12 cellular contexts compared by ENCODE assay signal in the genomic region with DNA sequence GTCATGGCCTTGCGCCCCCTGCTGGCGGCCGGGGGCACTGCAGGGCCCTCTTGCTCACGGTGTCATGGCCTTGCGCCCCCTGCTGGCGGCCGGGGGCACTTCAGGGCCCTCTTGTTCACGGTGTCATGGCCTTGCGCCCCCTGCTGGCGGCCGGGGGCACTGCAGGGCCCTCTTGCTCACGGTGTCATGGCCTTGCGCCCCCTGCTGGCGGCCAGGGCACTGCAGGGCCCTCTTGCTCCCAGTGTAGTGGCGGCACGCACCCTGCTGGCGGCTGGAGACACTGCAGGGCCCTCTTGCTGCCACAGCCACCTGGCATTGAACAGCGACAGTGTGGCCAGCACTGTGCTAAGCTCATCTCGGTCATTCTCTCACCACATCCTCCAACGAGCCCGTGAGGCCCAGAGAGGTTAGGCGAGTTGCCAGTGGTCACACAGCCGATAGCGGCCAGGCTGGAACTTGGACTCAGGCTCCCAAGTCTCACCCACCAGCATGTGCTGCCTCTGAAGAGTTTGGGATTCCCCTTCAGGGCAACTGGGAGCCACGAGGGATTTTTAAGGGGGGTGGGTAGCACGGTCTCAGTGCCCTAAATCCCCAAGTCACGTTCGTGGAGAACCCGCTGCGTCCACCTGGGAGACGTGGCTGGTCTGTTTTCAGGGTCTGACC. TPM values are rescaled to one million over a fixed set of nuclear protein-coding genes. Genes with fewer than 3 reads are reported as not detected.
DNase-seq lines count a peak whose midpoint lies in the region; ATAC-seq, FAIRE-seq and TF ChIP-seq lines count a peak whose summit lies in the region.
"Not testable (repeated sequence)": the region's sequence is repeated elsewhere in the genome, so short reads cannot be mapped to it uniquely, and the experiment has no call there.
"Had no signal": no experiment of that assay in that cellular context is flagged by ENCODE, and none has a peak within 500 bp of the region (broad histone marks: within the 10 kb centered on the region; RNA-seq: fewer than 3 reads in every experiment).

No MANE protein-coding gene starts in this region.

- not testable (repeated sequence) for H3K27ac ChIP-seq in C4-2B; K562 (ENCODE audit: extremely low read depth, low read depth, low read length); parathyroid adenoma

- H3K27me3 ChIP-seq in K562 (ENCODE audit: control insufficient read depth in 2 of 2, insufficient read depth in 2 of 2, low read length in 2 of 2); parathyroid adenoma (ENCODE audit: control insufficient read depth, insufficient read depth, low read length): not testable (repeated sequence)

- H3K4me1 ChIP-seq in K562 (replicated peaks in 1 of 2; ENCODE audit: control insufficient read depth in 2 of 2, insufficient read depth in 2 of 2, low read length in 2 of 2); parathyroid adenoma: not testable (repeated sequence)

- not testable (repeated sequence) for H3K9me1 ChIP-seq in K562 (ENCODE audit: control insufficient read depth, insufficient read depth, low read length)

- H3K27ac Mint-ChIP-seq in T-helper 17 cell, result peak overlapping the region; percentile 74

- 55% methylated on average over 4 of the region's 31 CpGs for WGBS in K562 (ENCODE audit: insufficient coverage, low coverage, missing lambda C conversion rate)

- TF ChIP-seq RAD21 in K562 (CRISPR knock-in tag; conservative IDR thresholded peaks at IDR 0.05 in 1 of 2, IDR thresholded peaks at IDR 0.05 in 1 of 2), result not testable (repeated sequence)

- not testable (repeated sequence) for H3K36me3 ChIP-seq in K562 (ENCODE audit: control insufficient read depth, insufficient read depth, low read length); parathyroid adenoma (ENCODE audit: control insufficient read depth, insufficient read depth, low read length)

- in situ Hi-C loops in K562 (cut with MboI), result not testable (repeated sequence)

- peak; percentile 87 for ATAC-seq in GM18858 (IDR thresholded peaks at IDR 0.05; ENCODE audit: unreplicated experiment)
- peak; percentile 98 for ATAC-seq in GM21390 (IDR thresholded peaks at IDR 0.05; ENCODE audit: unreplicated experiment)
- ATAC-seq in HG02870 (IDR thresholded peaks at IDR 0.05; ENCODE audit: unreplicated experiment), result peak; percentile 96
- peak; percentile 95 for ATAC-seq in HG03439 (IDR thresholded peaks at IDR 0.05; ENCODE audit: unreplicated experiment)
- ATAC-seq in T-helper 17 cell, K562: not testable (repeated sequence)

- BruUV-seq in K562 (replicated peaks; lab: Mats Ljungman, UMichigan), result not testable (repeated sequence)

- not testable (repeated sequence) for H3K79me2 ChIP-seq in K562 (ENCODE audit: control insufficient read depth, insufficient read depth, low read length); parathyroid adenoma

- intact Hi-C loops in K562 (cut with micrococcal nuclease), result not testable (repeated sequence)

- TF ChIP-seq CTCF in C4-2B (conservative IDR thresholded peaks at IDR 0.05) (0 out of 2 replicates have a peak, but pooled peaks have one; percentile 16), K562 (IDR thresholded peaks at IDR 0.05 in 2 of 3, conservative IDR thresholded peaks at IDR 0.05 in 1 of 3; ENCODE audit: insufficient read depth in 2 of 3, low read depth in 1 of 3, low read length in 3 of 3) (peak in 2 of 3 experiments; percentile 7 to 43; a peak in 2 of 6 replicates), parathyroid adenoma (IDR thresholded peaks at IDR 0.05) (peak; percentile 5)

- not testable (repeated sequence) for DNase-seq in T-helper 17 cell; K562 (ENCODE audit: extremely low read depth in 1 of 4, low spot score in 3 of 4)

- H3K4me1 Mint-ChIP-seq in T-helper 17 cell, result not testable (repeated sequence)

- not testable (repeated sequence) for H3K4me2 ChIP-seq in K562 (ENCODE audit: insufficient read depth, low read length); parathyroid adenoma (ENCODE audit: low read length)

- H3K27me3 Mint-ChIP-seq in T-helper 17 cell, result not testable (repeated sequence)

- not testable (repeated sequence) for H4K20me1 ChIP-seq in K562 (replicated peaks; ENCODE audit: control insufficient read depth, insufficient read depth, low read length)

- not testable (repeated sequence) for H3K4me3 ChIP-seq in K562; parathyroid adenoma (ENCODE audit: low read depth, low read length)

- peak overlapping the region; percentile 43 for H3K4me3 Mint-ChIP-seq in T-helper 17 cell

- not testable (repeated sequence) for H2AFZ ChIP-seq in K562 (ENCODE audit: low read depth, low read length); parathyroid adenoma

- CTCF ChIA-PET in K562 (lab: Yijun Ruan, JAX; ENCODE audit: low intra/inter-chr PET ratio), result not testable (repeated sequence)

- not testable (repeated sequence) for H3K9me3 ChIP-seq in T-helper 17 cell (ENCODE audit: control insufficient read depth, low read length, poor library complexity, severe bottlenecking); K562 (replicated peaks; ENCODE audit: control insufficient read depth, insufficient read depth, low read depth, low read length); parathyroid adenoma (ENCODE audit: control insufficient read depth, low read length)

- POLR2A ChIA-PET in K562 (lab: Yijun Ruan, JAX), result not testable (repeated sequence)

- not testable (repeated sequence) for TF ChIP-seq EP300 in K562 (IDR thresholded peaks at IDR 0.05; ENCODE audit: low read length)

- not testable (repeated sequence) for TF ChIP-seq POLR2A in K562 (conservative IDR thresholded peaks at IDR 0.05)

- not testable (repeated sequence) for H3K36me3 Mint-ChIP-seq in T-helper 17 cell (ENCODE audit: low read depth)

- not testable (repeated sequence) for FAIRE-seq in K562 (lab: Jason Lieb, UNC)

- not testable (repeated sequence) for H3K9ac ChIP-seq in K562 (ENCODE audit: insufficient read depth in 1 of 2, low read depth in 2 of 2, low read length in 2 of 2); parathyroid adenoma

TF ChIP-seq in K562, 482 proteins besides CTCF, POLR2A, EP300 and RAD21:
- TF ChIP-seq, protein P1, sequence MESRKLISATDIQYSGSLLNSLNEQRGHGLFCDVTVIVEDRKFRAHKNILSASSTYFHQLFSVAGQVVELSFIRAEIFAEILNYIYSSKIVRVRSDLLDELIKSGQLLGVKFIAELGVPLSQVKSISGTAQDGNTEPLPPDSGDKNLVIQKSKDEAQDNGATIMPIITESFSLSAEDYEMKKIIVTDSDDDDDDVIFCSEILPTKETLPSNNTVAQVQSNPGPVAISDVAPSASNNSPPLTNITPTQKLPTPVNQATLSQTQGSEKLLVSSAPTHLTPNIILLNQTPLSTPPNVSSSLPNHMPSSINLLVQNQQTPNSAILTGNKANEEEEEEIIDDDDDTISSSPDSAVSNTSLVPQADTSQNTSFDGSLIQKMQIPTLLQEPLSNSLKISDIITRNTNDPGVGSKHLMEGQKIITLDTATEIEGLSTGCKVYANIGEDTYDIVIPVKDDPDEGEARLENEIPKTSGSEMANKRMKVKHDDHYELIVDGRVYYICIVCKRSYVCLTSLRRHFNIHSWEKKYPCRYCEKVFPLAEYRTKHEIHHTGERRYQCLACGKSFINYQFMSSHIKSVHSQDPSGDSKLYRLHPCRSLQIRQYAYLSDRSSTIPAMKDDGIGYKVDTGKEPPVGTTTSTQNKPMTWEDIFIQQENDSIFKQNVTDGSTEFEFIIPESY (CRISPR knock-in tag; IDR thresholded peaks at IDR 0.05), result peak; percentile 91

RNA-seq across cellular contexts. Expression of gene TUBB8B, which starts 48.0 kb away (rescaled TPM):
- total RNA-seq in T-helper 17 cell (not detected), K562 (2014; rRNA removed) (not detected in 2 replicates), K562 (2014; rRNA removed; fragmentation: Illumina TruSeq; extraction: Trizol) (not detected in 2 replicates), K562 (2015; rRNA removed; fragmentation: Illumina TruSeq; extraction: Trizol) (not detected in 2 replicates), K562 (2021) (not detected in 2 replicates)
- 0.49 TPM in 1 of 2 replicates, not detected in the other for total RNA-seq in K562 (2011; cell fraction: chromatin; rRNA removed; ENCODE audit: low replicate concordance)
- not detected in 2 replicates for total RNA-seq in K562 (2011; cell fraction: nucleolus; rRNA removed)
- total RNA-seq in K562 (2011; cell fraction: nucleoplasm; rRNA removed), result not detected in 2 replicates
- polyA plus RNA-seq in K562 (2011; rRNA removed) (0.08 TPM in 1 of 2 replicates, not detected in the other), K562 (2014; fragmentation: Illumina TruSeq; extraction: Trizol) (0.11 TPM in 1 of 2 replicates, not detected in the other), K562 (2014; fragmentation: Nextera tagmentation; extraction: Ambion mirVana) (not detected), K562 (2014; rRNA removed) (not detected in 2 replicates)
- 0.09 TPM in 1 of 2 replicates, not detected in the other for polyA plus RNA-seq in K562 (2011; cell fraction: cytosol; rRNA removed)
- 0.17 TPM in 1 of 2 replicates, not detected in the other for polyA plus RNA-seq in K562 (2011; cell fraction: nucleus; rRNA removed)
- not detected in 2 replicates for polyA plus RNA-seq in K562 (2012)
- polyA minus RNA-seq in K562 (2011; rRNA and poly(A)+ RNA removed), result not detected in 2 replicates
- polyA minus RNA-seq in K562 (2011; cell fraction: cytosol; rRNA and poly(A)+ RNA removed), result not detected in 2 replicates
- not detected in 2 replicates for polyA minus RNA-seq in K562 (2011; cell fraction: nucleus; rRNA and poly(A)+ RNA removed)
- total RNA-seq: H4, mucosa of gallbladder, posterior vena cava, SJCRH30 had no signal
